8 cellular contexts compared by ENCODE assay signal in the genomic region with DNA sequence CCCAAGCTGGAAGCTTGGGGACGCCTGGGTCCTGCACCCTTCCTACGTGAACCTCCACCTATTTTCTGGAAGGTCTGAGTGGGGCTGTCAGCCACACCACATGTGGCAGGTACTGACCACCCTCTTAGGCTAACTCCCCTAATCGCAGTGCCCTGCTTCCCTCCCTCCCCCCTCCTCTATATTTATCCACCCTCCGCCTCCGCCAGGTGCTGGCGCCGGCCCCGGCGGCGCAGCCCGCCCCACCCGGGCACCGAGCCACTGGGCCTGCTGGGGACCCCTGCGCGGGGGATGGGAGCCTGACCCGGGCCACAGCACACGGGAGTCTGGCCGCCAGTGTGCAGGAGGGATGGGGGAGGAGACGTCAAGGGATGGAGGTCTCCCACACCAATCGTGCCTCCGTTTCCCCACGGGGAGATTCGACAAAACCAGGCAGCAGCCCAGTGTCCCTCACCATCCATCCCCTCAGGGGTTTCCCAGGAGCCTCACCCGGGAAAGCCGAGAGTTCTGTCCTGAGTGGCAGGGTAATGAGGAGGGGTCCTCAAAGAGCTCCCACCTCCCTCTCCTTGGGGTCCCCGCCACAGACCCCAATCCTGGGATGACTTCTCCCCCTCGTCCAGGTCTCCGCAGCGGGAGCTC. TPM values are rescaled to one million over a fixed set of nuclear protein-coding genes. Genes with fewer than 3 reads are reported as not detected.
A peak's percentile ranks its signal among the peaks of the same experiment; 100 is the strongest.
DNase-seq lines count a peak whose midpoint lies in the region; ATAC-seq, FAIRE-seq and TF ChIP-seq lines count a peak whose summit lies in the region.

No MANE protein-coding gene starts in this region.

- no peaks in the 10 kb centered on the region for H3K9me3 ChIP-seq in NT2/D1 (ENCODE audit: insufficient read depth, low read length)
- H3K9me3 ChIP-seq in gastrocnemius medialis, result no peaks in the 10 kb centered on the region

- DNase-seq in NT2/D1 (ENCODE audit: low read depth, low spot score) (no peak), fibroblast of the aortic adventitia (ENCODE audit: low read depth) (no peak), gastrocnemius medialis (peak in 1 of 2 donors; percentile 57), activated gamma-delta T cell treated with Interleukin-2 at 50 U/mL for 16 hours (no peak), iPS-NIHi11 (ENCODE audit: low spot score) (no peak), GM19239 (ENCODE audit: insufficient read length, low spot score) (no peak)

- H3K27ac ChIP-seq in gastrocnemius medialis, result peak overlapping the region; percentile 93 to 100 (median 98)

- intact Hi-C loops in gastrocnemius medialis (cut with DNase I; ENCODE audit: low total_unique reads), result no loop called here

- H3K9ac ChIP-seq in NT2/D1 (ENCODE audit: insufficient read length, low read depth), result peak overlapping the region; percentile 89

- no peak for ATAC-seq in gastrocnemius medialis
- ATAC-seq in GM21825 (IDR thresholded peaks at IDR 0.05; ENCODE audit: unreplicated experiment), result no peak

- FAIRE-seq in GM19239 (lab: Jason Lieb, UNC), result no peak

- H3K4me3 ChIP-seq in GM12875 (ENCODE audit: low read depth, low read length) (peak overlapping the region; percentile 73), NT2/D1 (ENCODE audit: insufficient read length, low read depth) (peak overlapping the region; percentile 94), fibroblast of the aortic adventitia (ENCODE audit: low read depth, low read length) (peak overlapping the region; percentile 93), gastrocnemius medialis (peak overlapping the region; percentile 76 to 99 (median 97))

- TF ChIP-seq CTCF in GM12875 (IDR thresholded peaks at IDR 0.05; ENCODE audit: borderline replicate concordance, insufficient read depth, low read depth, low read length) (no peak), fibroblast of the aortic adventitia (IDR thresholded peaks at IDR 0.05; ENCODE audit: insufficient read depth, low read length) (no peak), gastrocnemius medialis (IDR thresholded peaks at IDR 0.05 in 4 of 5, conservative IDR thresholded peaks at IDR 0.05 in 1 of 5) (no peak)

- in situ Hi-C loops in gastrocnemius medialis (cut with MboI; ENCODE audit: low sequenced_read_pairs in 4 of 4), result loop anchor here in 3 of 4 donors (10.0 to 25.0 kb wide), 2 partner anchors 61 to 88 kb away; partner anchors contain the start of gene PSMC3IP (in 2 of the 3)

- peaks cover 14% of the 10 kb centered on the region for H3K27me3 ChIP-seq in NT2/D1 (ENCODE audit: insufficient read depth, insufficient read length)
- H3K27me3 ChIP-seq in gastrocnemius medialis, result no peaks in the 10 kb centered on the region

- TF ChIP-seq POLR2A in gastrocnemius medialis (IDR thresholded peaks at IDR 0.05), result peak in 1 of 2 donors; percentile 7

- H3K4me1 ChIP-seq in NT2/D1 (ENCODE audit: insufficient read depth, insufficient read length) (peaks cover 31% of the 10 kb centered on the region), gastrocnemius medialis (peaks cover 47 to 56% of the 10 kb centered on the region in 2 donors)

- H3K36me3 ChIP-seq in NT2/D1 (ENCODE audit: insufficient read depth, insufficient read length, low read length) (peaks cover 27% of the 10 kb centered on the region), gastrocnemius medialis (peaks cover 0 to 29% of the 10 kb centered on the region in 2 donors)

RNA-seq across cellular contexts. Expression of gene PLEKHH3, which starts 1.3 kb away (rescaled TPM):
- 15.5 and 15.6 TPM in 2 replicates for total RNA-seq in fibroblast of the aortic adventitia (ENCODE audit: low replicate concordance)
- total RNA-seq in gastrocnemius medialis, result 10 to 100 TPM; 13.4 to 36.0 (median 31.3) TPM

RNA-seq across cellular contexts. Expression of gene CCR10, which starts 6.2 kb away (rescaled TPM):
- 4.3 and 4.9 TPM in 2 replicates for total RNA-seq in fibroblast of the aortic adventitia (ENCODE audit: low replicate concordance)
- total RNA-seq in gastrocnemius medialis, result 1 to 10 TPM; 2.0 to 4.6 (median 4.0) TPM

RNA-seq across cellular contexts. Expression of gene CNTNAP1, which starts 6.9 kb away (rescaled TPM):
- total RNA-seq in fibroblast of the aortic adventitia (ENCODE audit: low replicate concordance) (32.0 and 41.5 TPM in 2 replicates), gastrocnemius medialis (under 1 TPM; 0.22 to 0.41 (median 0.40) TPM)

RNA-seq across cellular contexts. Expression of gene TUBG2, which starts 16.4 kb away (rescaled TPM):
- total RNA-seq in fibroblast of the aortic adventitia (ENCODE audit: low replicate concordance), result 4.3 and 12.1 TPM in 2 replicates
- 1 to 10 TPM; 3.9 to 5.2 (median 4.2) TPM for total RNA-seq in gastrocnemius medialis

Comparison
In these comparisons a context has a peak if more than half of its experiments do, and no peak if none do; other contexts are left out.
1. RNA of gene CNTNAP1, which starts 6.9 kb away (total RNA-seq): 32.0 to 41.5 TPM in fibroblast of the aortic adventitia; 0.22 to 0.41 TPM in gastrocnemius medialis; every median in the first group is over 10 times any median in the second.
2. Peak in every context shown above with its lines, with median percentiles within 50 percentile points of each other: H3K4me3 ChIP-seq.